In the genomic region with DNA sequence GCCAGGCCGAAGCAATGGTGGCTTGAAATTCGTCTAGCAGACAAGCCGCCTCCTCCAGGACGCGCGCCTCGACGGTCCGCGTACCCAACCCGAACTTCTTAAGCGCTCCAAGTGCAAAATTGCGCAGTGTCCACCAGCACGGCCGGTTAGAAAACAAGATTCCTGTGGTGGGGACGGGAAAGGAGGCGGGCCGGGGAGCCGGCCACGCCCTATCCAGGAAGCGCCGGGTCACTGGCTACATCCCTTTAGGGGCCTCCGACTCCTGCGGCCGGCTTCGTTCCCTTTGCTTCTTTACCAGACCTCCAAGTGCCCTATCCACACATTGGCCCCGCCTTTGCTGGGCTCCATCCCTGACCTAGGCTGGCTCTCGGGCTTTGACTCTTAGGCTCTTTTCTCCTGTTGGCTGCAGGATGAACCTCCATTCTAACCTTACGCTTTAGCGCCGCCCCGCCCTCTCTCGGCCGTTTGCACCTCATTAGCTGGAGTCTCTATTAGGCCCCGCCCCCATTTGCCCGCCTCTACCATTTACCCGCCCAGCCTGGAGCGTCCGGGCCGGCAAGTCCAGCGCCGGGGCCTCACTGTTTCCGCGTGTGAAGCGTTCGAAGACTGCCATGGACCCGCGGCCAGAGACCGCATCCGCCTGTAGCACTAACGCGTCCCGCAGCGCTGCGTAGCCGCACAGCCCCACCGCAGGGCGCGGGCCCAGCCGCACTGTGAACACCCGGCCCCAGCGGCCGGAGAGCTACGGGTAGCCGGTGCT, we compare ENCODE assay signal across 8 cellular contexts. TPM values are rescaled to one million over a fixed set of nuclear protein-coding genes. Genes with fewer than 3 reads are reported as not detected.
DNase-seq lines count a peak whose midpoint lies in the region; ATAC-seq and TF ChIP-seq lines count a peak whose summit lies in the region.
"Not testable (repeated sequence)": the region's sequence is repeated elsewhere in the genome, so short reads cannot be mapped to it uniquely, and the experiment has no call there.

No MANE protein-coding gene starts in this region.

- H3K36me3 Mint-ChIP-seq in CD14-positive monocyte: peaks cover 26 to 36% of the 10 kb centered on the region in 2 donors

- intact Hi-C loops in CD14-positive monocyte (cut with micrococcal nuclease) (loop anchor here (5.0 kb wide), 2 partner anchors 34 to 321 kb away; partner anchors contain the start of genes MIA (in 1 of the 2) and RAB4B (in 1 of the 2)), lower leg skin (cut with DNase I; ENCODE audit: low total_unique reads) (loop anchor here (5.0 kb wide), 1 partner anchor 321 kb away; no protein-coding TSS in a partner anchor)

- H3K4me3 Mint-ChIP-seq in CD14-positive monocyte: peak overlapping the region; percentile 89 to 95

- peak overlapping the region; percentile 72; the same call in 1 of the 2 replicates for H3K27ac ChIP-seq in HUES64 (ENCODE audit: low read depth, low read length)
- H3K27ac ChIP-seq in skeletal muscle tissue (ENCODE audit: low read depth, low read length): peak overlapping the region; percentile 60

- H3K4me3 ChIP-seq in HUES64 (ENCODE audit: low read length): peak overlapping the region; percentile 67
- peak overlapping the region; percentile 12 for H3K4me3 ChIP-seq in lower leg skin (ENCODE audit: low read depth, poor library complexity, severe bottlenecking)
- peak overlapping the region; percentile 68 to 73 (median 72) for H3K4me3 ChIP-seq in skeletal muscle tissue (ENCODE audit: low read length in 3 of 3)

- TF ChIP-seq CTCF in CD14-positive monocyte (IDR thresholded peaks at IDR 0.05); lower leg skin (IDR thresholded peaks at IDR 0.05): not testable (repeated sequence)

- peaks cover 17% of the 10 kb centered on the region for H3K27me3 ChIP-seq in HUES64 (ENCODE audit: insufficient read depth, low read length)
- not testable (repeated sequence) for H3K27me3 ChIP-seq in skeletal muscle tissue (ENCODE audit: control insufficient read depth in 3 of 3, insufficient read depth in 3 of 3, low read length in 3 of 3)

- H3K9ac ChIP-seq in HUES64 (ENCODE audit: low read depth, low read length) (peak overlapping the region; percentile 52; the same call in 1 of the 2 replicates), skeletal muscle tissue (ENCODE audit: low read depth in 1 of 3, low read length in 3 of 3) (peak overlapping the region in 2 of 3 donors; percentile 23 to 66)

- peak overlapping the region; percentile 85 to 98 (median 95) for H3K27ac Mint-ChIP-seq in CD14-positive monocyte

- peaks cover 54% of the 10 kb centered on the region for H3K4me1 Mint-ChIP-seq in CD14-positive monocyte

- 2% methylated on average over 38 of the region's 65 CpGs for WGBS in HUES64
- WGBS in lower leg skin, 2 donors: 3 to 4% methylated on average over 31 to 43 of the region's 65 CpGs

- H3K9me3 ChIP-seq in HUES64 (ENCODE audit: insufficient read depth, low read depth, low read length); skeletal muscle tissue (ENCODE audit: control insufficient read depth in 3 of 3, low read length in 3 of 3): not testable (repeated sequence)

- H3K9me3 Mint-ChIP-seq in CD14-positive monocyte: not testable (repeated sequence)

- H3K4me1 ChIP-seq in HUES64 (ENCODE audit: insufficient read depth, low read length) (peaks cover 14% of the 10 kb centered on the region), skeletal muscle tissue (ENCODE audit: control insufficient read depth in 3 of 3, insufficient read depth in 3 of 3, low read length in 3 of 3) (peaks cover 27 to 52% (median 50%) of the 10 kb centered on the region in 3 donors)

- peak; percentile 54 for ATAC-seq in GM19467 (IDR thresholded peaks at IDR 0.05; ENCODE audit: unreplicated experiment)

- peaks cover 12 to 28% (median 22%) of the 10 kb centered on the region in 3 donors for H3K27me3 Mint-ChIP-seq in CD14-positive monocyte (ENCODE audit: low read depth in 3 of 3)

- peak; percentile 53 for TF ChIP-seq POLR2A in erythroblast (IDR thresholded peaks at IDR 0.05; ENCODE audit: low read length)
- not testable (repeated sequence) for TF ChIP-seq POLR2A in lower leg skin (IDR thresholded peaks at IDR 0.05)

- peak; percentile 64 for DNase-seq in CD14-positive monocyte (ENCODE audit: low spot score)
- DNase-seq in SIG-M5 treated with dmso at 0.1 percent for 504 hours (lab: John Stamatoyannopoulos, UW; ENCODE audit: unreplicated experiment): peak; percentile 32
- peak; percentile 63 for DNase-seq in activated naive CD4-positive, alpha-beta T cell treated with Interleukin-2 at 50 U/mL for 16 hours
- DNase-seq in erythroblast (lab: John Stamatoyannopoulos, UW): peak; percentile 83 to 87
- peak; percentile 76 to 96 for DNase-seq in lower leg skin (ENCODE audit: low spot score in 2 of 2)

- H3K36me3 ChIP-seq in HUES64 (ENCODE audit: insufficient read depth, low read length) (peaks cover 21% of the 10 kb centered on the region), skeletal muscle tissue (ENCODE audit: control insufficient read depth in 3 of 3, insufficient read depth in 3 of 3, low read length in 3 of 3) (peaks cover 16 to 22% (median 17%) of the 10 kb centered on the region in 3 donors)

RNA-seq across cellular contexts. Expression of gene EGLN2, which starts 11.8 kb away (rescaled TPM):
- 10 to 100 TPM; 60.6 to 76.8 TPM for polyA plus RNA-seq in CD14-positive monocyte
- polyA plus RNA-seq in HUES64 (2013, experiment 1 of 2): 65.0 TPM
- 63.3 TPM for polyA plus RNA-seq in HUES64 (2013, experiment 2 of 2)
- total RNA-seq in lower leg skin (10 to 100 TPM; 34.4 to 52.8 (median 45.1) TPM), skeletal muscle tissue (37.1 TPM)

RNA-seq across cellular contexts. Expression of gene RAB4B, which starts 32.8 kb away (rescaled TPM):
- polyA plus RNA-seq in CD14-positive monocyte: 100 to 1,000 TPM in 1 of 2 donors, 10 to 100 TPM in 1; 89.4 to 108 TPM
- 17.6 TPM for polyA plus RNA-seq in HUES64 (2013, experiment 1 of 2)
- 19.7 TPM for polyA plus RNA-seq in HUES64 (2013, experiment 2 of 2)
- total RNA-seq in lower leg skin: 10 to 100 TPM; 18.7 to 22.8 (median 19.7) TPM
- 2.1 TPM for total RNA-seq in skeletal muscle tissue

RNA-seq across cellular contexts. Expression of gene MIA, which starts 35.5 kb away (rescaled TPM):
- polyA plus RNA-seq in CD14-positive monocyte: not detected
- not detected for polyA plus RNA-seq in HUES64 (2013, experiment 1 of 2)
- polyA plus RNA-seq in HUES64 (2013, experiment 2 of 2): not detected
- 10 to 100 TPM; 10.4 to 17.0 (median 12.9) TPM for total RNA-seq in lower leg skin
- total RNA-seq in skeletal muscle tissue: 2.1 TPM

RNA-seq across cellular contexts. Expression of gene CYP2A6, which starts 39.4 kb away (rescaled TPM):
- not detected for polyA plus RNA-seq in CD14-positive monocyte
- polyA plus RNA-seq in HUES64 (2013, experiment 1 of 2): not detected
- polyA plus RNA-seq in HUES64 (2013, experiment 2 of 2): not detected
- total RNA-seq in lower leg skin (not detected), skeletal muscle tissue (not detected)

RNA-seq across cellular contexts. Expression of gene SNRPA, which starts 59.8 kb away (rescaled TPM):
- polyA plus RNA-seq in CD14-positive monocyte: 10 to 100 TPM; 27.9 to 44.2 TPM
- 157 TPM for polyA plus RNA-seq in HUES64 (2013, experiment 1 of 2)
- 183 TPM for polyA plus RNA-seq in HUES64 (2013, experiment 2 of 2)
- total RNA-seq in lower leg skin: 10 to 100 TPM; 18.0 to 52.4 (median 44.9) TPM
- 7.8 TPM for total RNA-seq in skeletal muscle tissue

Comparison
In these comparisons a context has a peak if more than half of its experiments do, and no peak if none do; other contexts are left out.
1. Peak in every context shown above with its lines: DNase-seq, ATAC-seq, H3K4me3 ChIP-seq and H3K27ac ChIP-seq.
2. DNase-seq: peak in every context shown above with its lines; median percentile 86 in lower leg skin; 85 in erythroblast; 64 in CD14-positive monocyte; 63 in activated naive CD4-positive, alpha-beta T cell treated with Interleukin-2 at 50 U/mL for 16 hours; 32 in SIG-M5 treated with dmso at 0.1 percent for 504 hours.
3. H3K4me3 ChIP-seq: peak in every context shown above with its lines; median percentile 72 in skeletal muscle tissue; 67 in HUES64; 12 in lower leg skin.